ENCODE assay signal across 25 cellular contexts in the genomic region with DNA sequence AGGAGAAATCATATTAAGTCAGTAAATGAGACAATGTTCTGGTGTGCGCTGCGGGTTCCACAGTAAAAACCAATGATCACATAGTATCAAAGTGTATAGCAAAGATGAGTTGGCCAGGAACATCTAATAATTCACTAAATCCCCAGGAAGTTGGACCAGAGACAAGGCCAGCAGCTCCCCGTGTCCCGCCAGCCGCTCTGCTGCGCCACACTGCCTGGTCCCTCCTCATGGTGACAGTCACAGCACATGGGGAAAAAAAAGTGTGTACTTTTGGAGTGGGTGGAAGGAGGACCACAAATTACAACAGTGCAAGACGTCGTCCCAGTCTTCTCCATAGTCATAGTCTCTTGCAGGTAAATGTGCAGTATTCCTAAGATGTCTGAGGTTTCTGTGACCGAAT.
"Had no signal": no experiment of that assay in that cellular context is flagged by ENCODE, and none has a peak within 500 bp of the region (broad histone marks: within the 10 kb centered on the region; RNA-seq: fewer than 3 reads in every experiment).

No MANE protein-coding gene starts in this region.

- H3K79me2 ChIP-seq: parathyroid adenoma had no signal

- H2AFZ ChIP-seq: parathyroid adenoma had no signal

- H3K27ac ChIP-seq: ovary, parathyroid adenoma, psoas muscle, right lobe of liver, sigmoid colon, stomach, thoracic aorta, thyroid gland, tibial nerve, upper lobe of left lung, vagina had no signal

- ATAC-seq: natural killer cell treated with Interleukin-12 subunit alpha and Interleukin-12 subunit beta and Interleukin-15 and Interleukin-18, amount 100 ng/mL, for 72 hours; psoas muscle; right cardiac atrium; stimulated activated naive B cell treated with anti-CD40 and anti-IgM and Interleukin-4, amounts not matched to agents 10 μg/mL and 1 μg/mL and 100 μg/mL, for 72 hours had no signal

- H3K4me3 ChIP-seq: ovary, psoas muscle, right lobe of liver, sigmoid colon, stomach, thoracic aorta, thyroid gland, tibial nerve, upper lobe of left lung, vagina had no signal

- H3K4me1 ChIP-seq: parathyroid adenoma, psoas muscle, sigmoid colon, stomach, thyroid gland, tibial nerve, upper lobe of left lung, vagina had no signal

- H3K9ac ChIP-seq: parathyroid adenoma had no signal

- H3K27me3 ChIP-seq: ovary, right lobe of liver, sigmoid colon, stomach, thyroid gland, tibial nerve, upper lobe of left lung, vagina had no signal

- DNase-seq: nephron progenitor cell; occipital lobe; ovary; posterior cingulate gyrus; psoas muscle; right cardiac atrium; right lobe of liver; sigmoid colon; small intestine; stimulated activated CD4-positive, alpha-beta T cell treated with anti-CD3 and anti-CD28 coated beads, Interleukin-15, amount 100 ng/mL, for 24 hours; stimulated activated CD4-positive, alpha-beta T cell treated with anti-CD3 and anti-CD28 coated beads, Interleukin-2, amount 100 ng/mL, for 24 hours; stimulated activated CD4-positive, alpha-beta T cell treated with anti-CD3 and anti-CD28 coated beads, Interleukin-2, amount 100 ng/mL, for 48 hours; stimulated activated CD4-positive, alpha-beta T cell treated with anti-CD3 and anti-CD28 coated beads, Interleukin-4, amount 100 ng/mL, for 24 hours; stimulated activated naive B cell treated with anti-CD40 and anti-IgM and Interleukin-4, amounts not matched to agents 10 μg/mL and 1 μg/mL and 100 μg/mL, for 72 hours; stimulated activated naive CD4-positive, alpha-beta T cell treated with Interleukin-2 at 50 U/mL for 16 hours; stomach; thyroid gland; trophoblast cell; upper lobe of left lung had no signal

- FAIRE-seq: small intestine, urothelium cell line had no signal

- H3K9me3 ChIP-seq: ovary, psoas muscle, right lobe of liver, sigmoid colon, stomach, thoracic aorta, thyroid gland, tibial nerve, upper lobe of left lung, vagina had no signal

- H3K36me3 ChIP-seq: ovary, right lobe of liver, sigmoid colon, stomach, thoracic aorta, thyroid gland, tibial nerve, upper lobe of left lung, vagina had no signal
